ENCODE assay signal across 8 cellular contexts in the genomic region with DNA sequence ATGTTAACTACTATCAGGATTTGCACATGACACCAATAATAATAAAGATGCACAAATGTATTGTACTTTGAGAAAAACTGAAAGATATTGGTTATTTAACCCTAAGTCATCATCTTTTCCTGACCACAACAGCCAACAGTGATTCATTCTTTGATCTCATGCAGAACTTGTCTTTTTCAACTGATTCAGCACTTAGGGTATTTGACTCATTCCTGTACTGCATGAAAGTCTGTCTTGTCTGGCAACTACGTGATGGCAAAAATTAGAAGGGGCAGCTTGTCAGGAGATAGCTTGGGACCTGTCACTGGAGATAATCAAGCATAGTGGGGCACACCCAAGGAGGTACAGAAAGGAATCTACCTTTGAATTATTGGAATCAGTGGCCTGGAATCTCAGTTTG.
DNase-seq lines count a peak whose midpoint lies in the region; ATAC-seq and TF ChIP-seq lines count a peak whose summit lies in the region.

No MANE protein-coding gene starts in this region.

- no peak for TF ChIP-seq POLR2A in GM18505 (IDR thresholded peaks at IDR 0.05; ENCODE audit: borderline replicate concordance, extremely low read depth, insufficient read depth, insufficient read length)

- H3K27me3 Mint-ChIP-seq in T-cell, result no peaks in the 10 kb centered on the region

- H3K36me3 ChIP-seq in Panc1 (ENCODE audit: control insufficient read depth, insufficient read depth, low read length), result no peaks in the 10 kb centered on the region

- H3K9me3 Mint-ChIP-seq in T-cell, result no peaks in the 10 kb centered on the region

- no peaks in the 10 kb centered on the region for H3K4me1 ChIP-seq in Panc1 (ENCODE audit: control insufficient read depth, insufficient read depth, low read length)

- H3K36me3 Mint-ChIP-seq in T-cell, result peaks cover 38% of the 10 kb centered on the region

- in situ Hi-C loops in Panc1 (cut with HindIII; ENCODE audit: low pct_unique_long_range_greater_than_20kb, low sequenced_read_pairs), result no loop called here

- H3K27ac ChIP-seq in Panc1 (ENCODE audit: low read length) (no peak overlapping the region; the same call in 1 of the 2 replicates), substantia nigra (ENCODE audit: low read depth, low read length, poor library complexity, severe bottlenecking) (no peak overlapping the region)

- no peak overlapping the region for H3K4me3 ChIP-seq in Panc1 (ENCODE audit: low read depth in 2 of 2, low read length in 2 of 2)

- BruUV-seq in Panc1 (replicated peaks; lab: Mats Ljungman, UMichigan), result no TSS peak

- DNase-seq in HCEC 1CT, result peak; percentile 91
- peak; percentile 50 for DNase-seq in Panc1 (ENCODE audit: low read depth, low spot score)
- DNase-seq in glomerular visceral epithelial cell (ENCODE audit: extremely low spot score), result peak; percentile 77
- no peak for DNase-seq in NCI-H1436 treated with DMSO at 0.1 percent for 48 hours (lab: John Stamatoyannopoulos, UW)
- DNase-seq in T-cell, result no peak
- DNase-seq in substantia nigra (lab: John Stamatoyannopoulos, UW), result no peak

- peak; percentile 90 for ATAC-seq in GM18505 (IDR thresholded peaks at IDR 0.05; ENCODE audit: unreplicated experiment)
- no peak for ATAC-seq in Panc1
- no peak for ATAC-seq in T-cell (replicated peaks in 1 of 4)
- no peak for ATAC-seq in HG03571 (IDR thresholded peaks at IDR 0.05; ENCODE audit: unreplicated experiment)

- intact Hi-C loops in Panc1 (cut with micrococcal nuclease; ENCODE audit: unreplicated experiment), result no loop called here

- TF ChIP-seq CTCF in Panc1 (IDR thresholded peaks at IDR 0.05), result no peak

- H3K4me3 Mint-ChIP-seq in T-cell, result no peak overlapping the region

- H3K4me1 Mint-ChIP-seq in T-cell, result no peaks in the 10 kb centered on the region

- no peaks in the 10 kb centered on the region for H3K27me3 ChIP-seq in Panc1 (ENCODE audit: control insufficient read depth, insufficient read depth, low read length)

- POLR2A ChIA-PET in Panc1 (lab: Charles Lee), result no interaction called here
- POLR2A ChIA-PET in T-cell (lab: Charles Lee), result no interaction called here

- CTCF ChIA-PET in Panc1 (lab: Charles Lee), result no interaction called here
- CTCF ChIA-PET in T-cell (lab: Charles Lee), result no interaction called here

- no peak overlapping the region for H3K27ac Mint-ChIP-seq in T-cell

- H3K9me3 ChIP-seq in Panc1 (ENCODE audit: control insufficient read depth, insufficient read depth, low read depth, low read length), result no peaks in the 10 kb centered on the region

Comparison
In these comparisons a context has a peak if more than half of its experiments do, and no peak if none do; other contexts are left out.
1. DNase-seq: peak in HCEC 1CT (single experiment), Panc1 (single experiment) and glomerular visceral epithelial cell (single experiment); none in NCI-H1436 treated with DMSO at 0.1 percent for 48 hours (single experiment), T-cell (0 of 34) and substantia nigra (0 of 49).